In genomic region chr10:31121797-31122586, GRCh38 we compare ENCODE assay signal across 22 cellular contexts.
A peak's percentile ranks its signal among the peaks of the same experiment; 100 is the strongest.
DNase-seq lines count a peak whose midpoint lies in the region; ATAC-seq, FAIRE-seq and TF ChIP-seq lines count a peak whose summit lies in the region.
"Had no signal": no experiment of that assay in that cellular context is flagged by ENCODE, and none has a peak within 500 bp of the region (broad histone marks: within the 10 kb centered on the region; RNA-seq: fewer than 3 reads in every experiment).

No MANE protein-coding gene starts in this region.

- no peaks in the 10 kb centered on the region for H3K36me3 ChIP-seq in HepG2 (replicated peaks in 1 of 2; ENCODE audit: control insufficient read depth in 1 of 2, insufficient read depth in 2 of 2, low read length in 2 of 2)
- no peaks in the 10 kb centered on the region for H3K36me3 ChIP-seq in right lobe of liver
- H3K36me3 ChIP-seq: neural progenitor cell, SJSA1 had no signal

- H3K4me1 ChIP-seq in HepG2 (ENCODE audit: insufficient read depth, low read length) (no peaks in the 10 kb centered on the region), right lobe of liver (no peaks in the 10 kb centered on the region)
- H3K4me1 ChIP-seq: Caco-2, neural progenitor cell had no signal

- H3K9me3 Mint-ChIP-seq in activated CD8-positive, alpha-beta T cell treated with anti-CD3 and anti-CD28 coated beads for 36 hours, result no peaks in the 10 kb centered on the region
- H3K9me3 Mint-ChIP-seq: activated naive CD8-positive, alpha-beta T cell treated with anti-CD3 and anti-CD28 coated beads, Interleukin-2, amount 10 ng/mL, durations not matched to agents 7 days and 5 days; neural progenitor cell had no signal

- 19% methylated on average over 3 of the region's 3 CpGs for WGBS in HepG2 (ENCODE audit: low lambda C conversion rate)
- 72% methylated on average over 3 of the region's 3 CpGs for WGBS in right lobe of liver (ENCODE audit: insufficient coverage, low coverage, low lambda C conversion rate, missing lambda C conversion rate)

- no peak overlapping the region for H3K4me2 ChIP-seq in HepG2 (ENCODE audit: low read depth, low read length)
- H3K4me2 ChIP-seq: neural progenitor cell, PC-9 had no signal

- no peaks in the 10 kb centered on the region for H3K79me2 ChIP-seq in HepG2 (ENCODE audit: insufficient read depth, low read length)

- ATAC-seq in HepG2, result no peak
- ATAC-seq in right lobe of liver, result no peak
- ATAC-seq in activated CD8-positive, alpha-beta T cell treated with anti-CD3 and anti-CD28 coated beads for 36 hours, result no peak
- no peak for ATAC-seq in HG03565 (IDR thresholded peaks at IDR 0.05; ENCODE audit: unreplicated experiment)

- peaks cover 15% of the 10 kb centered on the region for H3K4me1 Mint-ChIP-seq in activated CD8-positive, alpha-beta T cell treated with anti-CD3 and anti-CD28 coated beads for 36 hours (ENCODE audit: low read depth)
- H3K4me1 Mint-ChIP-seq: activated naive CD8-positive, alpha-beta T cell treated with anti-CD3 and anti-CD28 coated beads, Interleukin-2, amount 10 ng/mL, durations not matched to agents 7 days and 5 days had no signal

- DNase-seq in HepG2 (ENCODE audit: low spot score) (no peak), right lobe of liver (no peak), amniotic epithelial cell (ENCODE audit: low read depth) (peak; percentile 62), hepatic stellate cell (ENCODE audit: low spot score) (peak; percentile 12), KG1 (lab: John Stamatoyannopoulos, UW) (no peak), DMS79 (lab: John Stamatoyannopoulos, UW) (no peak)
- no peak for DNase-seq in activated CD8-positive, alpha-beta T cell treated with anti-CD3 and anti-CD28 coated beads for 36 hours
- DNase-seq: activated CD4-positive, CD25-positive, alpha-beta regulatory T cell treated with anti-CD3 and anti-CD28 coated beads, Interleukin-2, amount 50 U/mL, for 72 hours; activated naive CD8-positive, alpha-beta T cell treated with anti-CD3 and anti-CD28 coated beads, Interleukin-2, amount 10 ng/mL, durations not matched to agents 7 days and 5 days; Caco-2; central memory CD4-positive, alpha-beta T cell; effector CD8-positive, alpha-beta T cell; GDM1; GOT3; KBM-7; midbrain; NCI-H2107; PC-9; retina had no signal

- H4K20me1 ChIP-seq in HepG2 (ENCODE audit: insufficient read depth, low read length), result no peaks in the 10 kb centered on the region

- H2AFZ ChIP-seq in HepG2 (ENCODE audit: low read length), result no peak overlapping the region
- H2AFZ ChIP-seq: neural progenitor cell, PC-9 had no signal

- H3K27me3 ChIP-seq in HepG2 (ENCODE audit: control insufficient read depth in 1 of 2, insufficient read depth in 2 of 2, low read length in 2 of 2) (peaks cover 0 to 2% of the 10 kb centered on the region in 2 experiments; a peak in 1 of 5 replicates), right lobe of liver (no peaks in the 10 kb centered on the region)
- H3K27me3 ChIP-seq: neural progenitor cell, SJSA1 had no signal

- H3K4me3 ChIP-seq in HepG2 (replicated peaks in 1 of 3; ENCODE audit: insufficient read depth in 1 of 3, low read depth in 2 of 3, low read length in 3 of 3) (no peak overlapping the region), right lobe of liver (no peak overlapping the region)
- H3K4me3 ChIP-seq: neural progenitor cell, PC-9, SJSA1 had no signal

- TF ChIP-seq RAD21 in HepG2 (CRISPR knock-in tag; IDR thresholded peaks at IDR 0.05), result no peak

- POLR2A ChIA-PET in HepG2 (lab: Yijun Ruan, JAX), result no interaction called here
- POLR2A ChIA-PET in activated CD8-positive, alpha-beta T cell treated with anti-CD3 and anti-CD28 coated beads for 36 hours (lab: Charles Lee), result interaction anchor here (0.9 to 1.2 kb wide), 2 partner anchors 9 kb away, joined by 3 read pairs; no protein-coding TSS in a partner anchor

- no TSS peak for BruUV-seq in HepG2 (replicated peaks; lab: Mats Ljungman, UMichigan)

- no peak overlapping the region for H3K27ac ChIP-seq in HepG2 (ENCODE audit: extremely low read length, insufficient read depth, low read length)
- H3K27ac ChIP-seq in right lobe of liver, result no peak overlapping the region
- H3K27ac ChIP-seq: neural progenitor cell, PC-9, SJSA1 had no signal

- TF ChIP-seq EP300 in HepG2 (IDR thresholded peaks at IDR 0.05; ENCODE audit: low read depth in 2 of 2, low read length in 2 of 2) (no peak), HepG2 (CRISPR knock-in tag; IDR thresholded peaks at IDR 0.05; ENCODE audit: borderline replicate concordance) (no peak)

- no peak for TF ChIP-seq POLR2A in HepG2 (IDR thresholded peaks at IDR 0.05; ENCODE audit: insufficient read depth in 1 of 2, low read depth in 2 of 2, low read length in 2 of 2)
- no peak for TF ChIP-seq POLR2A in right lobe of liver (IDR thresholded peaks at IDR 0.05)

- intact Hi-C loops in HepG2 (cut with micrococcal nuclease; ENCODE audit: unreplicated experiment) (loop anchor here (1.0 kb wide), 1 partner anchor 31 kb away; no protein-coding TSS in a partner anchor), right lobe of liver (cut with DNase I) (no loop called here)
- intact Hi-C loops in activated CD8-positive, alpha-beta T cell treated with anti-CD3 and anti-CD28 coated beads for 36 hours (cut with micrococcal nuclease), result no loop called here

- no peak for FAIRE-seq in HepG2 (lab: Jason Lieb, UNC)

- CTCF ChIA-PET in HepG2 (lab: Yijun Ruan, JAX; ENCODE audit: low intra/inter-chr PET ratio, low total read pairs), result no interaction called here
- CTCF ChIA-PET in activated CD8-positive, alpha-beta T cell treated with anti-CD3 and anti-CD28 coated beads for 36 hours (lab: Charles Lee), result no interaction called here

- no peak overlapping the region for H3K9ac ChIP-seq in HepG2 (ENCODE audit: insufficient read depth, low read depth, low read length)
- H3K9ac ChIP-seq: neural progenitor cell had no signal

- H3K4me3 Mint-ChIP-seq in activated CD8-positive, alpha-beta T cell treated with anti-CD3 and anti-CD28 coated beads for 36 hours, result no peak overlapping the region
- H3K4me3 Mint-ChIP-seq: activated naive CD8-positive, alpha-beta T cell treated with anti-CD3 and anti-CD28 coated beads, Interleukin-2, amount 10 ng/mL, durations not matched to agents 7 days and 5 days; neural progenitor cell had no signal

- no peak for TF ChIP-seq CTCF in HepG2 (CRISPR knock-in tag; IDR thresholded peaks at IDR 0.05)
- TF ChIP-seq CTCF in right lobe of liver (IDR thresholded peaks at IDR 0.05), result no peak
- TF ChIP-seq CTCF in activated CD8-positive, alpha-beta T cell treated with anti-CD3 and anti-CD28 coated beads for 36 hours (IDR thresholded peaks at IDR 0.05), result no peak

- no peak overlapping the region for H3K27ac Mint-ChIP-seq in activated CD8-positive, alpha-beta T cell treated with anti-CD3 and anti-CD28 coated beads for 36 hours
- H3K27ac Mint-ChIP-seq: activated naive CD8-positive, alpha-beta T cell treated with anti-CD3 and anti-CD28 coated beads, Interleukin-2, amount 10 ng/mL, durations not matched to agents 7 days and 5 days; neural progenitor cell had no signal

- no peaks in the 10 kb centered on the region for H3K36me3 Mint-ChIP-seq in activated CD8-positive, alpha-beta T cell treated with anti-CD3 and anti-CD28 coated beads for 36 hours (ENCODE audit: low read depth)
- H3K36me3 Mint-ChIP-seq: activated naive CD8-positive, alpha-beta T cell treated with anti-CD3 and anti-CD28 coated beads, Interleukin-2, amount 10 ng/mL, durations not matched to agents 7 days and 5 days; neural progenitor cell had no signal

- H3K9me3 ChIP-seq in HepG2 (ENCODE audit: low read length), result no peaks in the 10 kb centered on the region
- H3K9me3 ChIP-seq in right lobe of liver, result no peaks in the 10 kb centered on the region
- H3K9me3 ChIP-seq: Caco-2, SJSA1 had no signal

- in situ Hi-C loops in HepG2 (cut with HindIII; ENCODE audit: extremely low pct_ligation_motif_present, low pct_unique_long_range_greater_than_20kb), result no loop called here

- H3K27me3 Mint-ChIP-seq in activated CD8-positive, alpha-beta T cell treated with anti-CD3 and anti-CD28 coated beads for 36 hours, result no peaks in the 10 kb centered on the region

TF ChIP-seq in HepG2, 621 proteins besides CTCF, POLR2A, EP300 and RAD21:
- TF ChIP-seq SKI (IDR thresholded peaks at IDR 0.05; ENCODE audit: partially characterized antibody) (no peak), RFX1 (IDR thresholded peaks at IDR 0.05) (peak; percentile 5; the same call in 1 of the 2 replicates)

Comparison
In these comparisons a context has a peak if more than half of its experiments do, and no peak if none do; other contexts are left out.
1. DNase-seq: peak in amniotic epithelial cell (single experiment) and hepatic stellate cell (single experiment); none in HepG2 (single experiment), right lobe of liver (0 of 3), KG1 (single experiment), DMS79 (single experiment) and activated CD8-positive, alpha-beta T cell treated with anti-CD3 and anti-CD28 coated beads for 36 hours (single experiment).